1 cellular context compared by ENCODE assay signal in genomic region chr19:574658-575526, GRCh38.
TF ChIP-seq lines count a peak whose summit lies in the region.

No MANE protein-coding gene starts in this region.

TF ChIP-seq in K562, 482 proteins besides CTCF, POLR2A, EP300 and RAD21 (continued from another document and continues in another):
- TF ChIP-seq HNRNPH1 (optimal IDR thresholded peaks at IDR 0.05; ENCODE audit: low read depth, low read length) (no peak), ZNF395 (CRISPR knock-in tag; IDR thresholded peaks at IDR 0.05) (peak; percentile 95), ZBTB8A (IDR thresholded peaks at IDR 0.05; ENCODE audit: partially characterized antibody) (no peak), MEIS2 (IDR thresholded peaks at IDR 0.05; ENCODE audit: partially characterized antibody) (peak; percentile 5), BRD9 (IDR thresholded peaks at IDR 0.05; ENCODE audit: low read depth, partially characterized antibody) (no peak), KDM4B (IDR thresholded peaks at IDR 0.05; ENCODE audit: borderline replicate concordance in 2 of 2, low read depth in 1 of 2) (peak in 1 of 2 experiments; percentile 30; a peak in 1 of 4 replicates), TAF7 (tag; IDR thresholded peaks at IDR 0.05) (no peak), NR1H2 (CRISPR knock-in tag; IDR thresholded peaks at IDR 0.05) (no peak), MEF2D (tag; conservative IDR thresholded peaks at IDR 0.05; ENCODE audit: low read depth) (0 out of 2 replicates have a peak, but pooled peaks have one; percentile 40), ASH1L (IDR thresholded peaks at IDR 0.05; ENCODE audit: borderline replicate concordance, low read depth, partially characterized antibody) (no peak), HCFC1 (IDR thresholded peaks at IDR 0.05; ENCODE audit: low read depth, low read length) (no peak), CHAMP1 (IDR thresholded peaks at IDR 0.05) (no peak), ZNF143 (CRISPR knock-in tag; IDR thresholded peaks at IDR 0.05) (no peak), ZNF212 (CRISPR knock-in tag; IDR thresholded peaks at IDR 0.05) (no peak), HINFP (tag; conservative IDR thresholded peaks at IDR 0.05; ENCODE audit: low read depth) (no peak), BRF1 (IDR thresholded peaks at IDR 0.05; ENCODE audit: borderline replicate concordance, extremely low read depth, insufficient read length) (no peak), NRF1 (conservative IDR thresholded peaks at IDR 0.05 in 1 of 2, IDR thresholded peaks at IDR 0.05 in 1 of 2) (peak in 1 of 2 experiments; percentile 39; a peak in 2 of 4 replicates), KDM5B (IDR thresholded peaks at IDR 0.05; ENCODE audit: insufficient replicate concordance, low read depth, low read length) (peak; percentile 25), SP1 (CRISPR knock-in tag; IDR thresholded peaks at IDR 0.05) (peak; percentile 68; the same call in 1 of the 2 replicates), BRCA1 (IDR thresholded peaks at IDR 0.05) (no peak), BRCA1 (CRISPR knock-in tag; IDR thresholded peaks at IDR 0.05) (no peak), SIN3A (IDR thresholded peaks at IDR 0.05; ENCODE audit: borderline replicate concordance in 2 of 2, control insufficient read depth in 1 of 2, low read depth in 2 of 2, low read length in 2 of 2) (peak; percentile 53 to 87; a peak in 2 of 4 replicates), ZNF274 (IDR thresholded peaks at IDR 0.05; ENCODE audit: borderline replicate concordance, low read depth, low read length) (0 out of 2 replicates have a peak, but pooled peaks have one; percentile 43), ZNF354B (CRISPR knock-in tag; IDR thresholded peaks at IDR 0.05) (no peak), MTA1 (IDR thresholded peaks at IDR 0.05; ENCODE audit: borderline replicate concordance) (peak; percentile 72; the same call in 1 of the 2 replicates), TFAP4 (CRISPR knock-in tag; IDR thresholded peaks at IDR 0.05; ENCODE audit: borderline replicate concordance) (peak; percentile 86; the same call in 1 of the 2 replicates), HMGXB4 (CRISPR knock-in tag; IDR thresholded peaks at IDR 0.05) (peak; percentile 32; the same call in 1 of the 2 replicates), EGR1 (conservative IDR thresholded peaks at IDR 0.05) (peak; percentile 100), ZNF12 (CRISPR knock-in tag; IDR thresholded peaks at IDR 0.05) (no peak), STAT6 (CRISPR knock-in tag; IDR thresholded peaks at IDR 0.05) (no peak), BRD4 (IDR thresholded peaks at IDR 0.05) (no peak), ZFP30 (CRISPR knock-in tag; IDR thresholded peaks at IDR 0.05; ENCODE audit: borderline replicate concordance) (no peak), ZNF277 (CRISPR knock-in tag; IDR thresholded peaks at IDR 0.05; ENCODE audit: borderline replicate concordance) (no peak), NFIC (IDR thresholded peaks at IDR 0.05) (peak; percentile 96), MLX (CRISPR knock-in tag; conservative IDR thresholded peaks at IDR 0.05) (no peak), ZNF134 (CRISPR knock-in tag; conservative IDR thresholded peaks at IDR 0.05) (no peak), PRDM10 (IDR thresholded peaks at IDR 0.05; ENCODE audit: partially characterized antibody) (peak; percentile 45), XRCC5 (IDR thresholded peaks at IDR 0.05; ENCODE audit: low read depth, low read length) (no peak), ZNF583 (CRISPR knock-in tag; IDR thresholded peaks at IDR 0.05) (peak; percentile 67), NKRF (IDR thresholded peaks at IDR 0.05; ENCODE audit: borderline replicate concordance) (peak; percentile 90), ZNF124 (CRISPR knock-in tag; IDR thresholded peaks at IDR 0.05) (no peak), POU5F1 (IDR thresholded peaks at IDR 0.05; ENCODE audit: borderline replicate concordance, low read depth, low read length, partially characterized antibody) (no peak), SNRNP70 (optimal IDR thresholded peaks at IDR 0.05; ENCODE audit: low read depth, low read length) (peak; percentile 65), BHLHE40 (IDR thresholded peaks at IDR 0.05; ENCODE audit: low read length) (peak; percentile 83), CHCHD3 (CRISPR knock-in tag; IDR thresholded peaks at IDR 0.05) (no peak), SREBF1 (IDR thresholded peaks at IDR 0.05; ENCODE audit: borderline replicate concordance, low read depth, low read length) (no peak)
